ENCODE assay signal across 10 cellular contexts in genomic region chr1:182604835-182605164, GRCh38. TPM values are rescaled to one million over a fixed set of nuclear protein-coding genes. Genes with fewer than 3 reads are reported as not detected.
DNase-seq lines count a peak whose midpoint lies in the region; ATAC-seq and TF ChIP-seq lines count a peak whose summit lies in the region.
"Had no signal": no experiment of that assay in that cellular context is flagged by ENCODE, and none has a peak within 500 bp of the region (broad histone marks: within the 10 kb centered on the region; RNA-seq: fewer than 3 reads in every experiment).

No MANE protein-coding gene starts in this region.

- BruUV-seq in Calu3 (replicated peaks; lab: Mats Ljungman, UMichigan), result no TSS peak
- no TSS peak for BruUV-seq in IMR-90 (replicated peaks; lab: Mats Ljungman, UMichigan)

- H4K8ac ChIP-seq in IMR-90 (ENCODE audit: low read depth in 2 of 2, low read length in 2 of 2), result no peak overlapping the region
- no peak overlapping the region for H4K8ac ChIP-seq in trophoblast cell (ENCODE audit: low read depth, low read length)

- H3K4me1 ChIP-seq in IMR-90 (ENCODE audit: control insufficient read depth, insufficient read depth, low read length) (peaks cover 2% of the 10 kb centered on the region; the same call in 1 of the 2 replicates), trophoblast cell (ENCODE audit: control insufficient read depth in 1 of 2, insufficient read depth in 2 of 2, low read length in 2 of 2) (peaks cover 25 to 29% of the 10 kb centered on the region in 2 experiments)
- peaks cover 23% of the 10 kb centered on the region for H3K4me1 ChIP-seq in effector memory CD4-positive, alpha-beta T cell (ENCODE audit: control insufficient read depth, insufficient read depth, low read length, poor library complexity, severe bottlenecking)

- intact Hi-C loops in Calu3 (cut with micrococcal nuclease; ENCODE audit: unreplicated experiment), result loop anchor here (1.0 kb wide), 1 partner anchor 77 kb away; no protein-coding TSS in a partner anchor
- intact Hi-C loops in IMR-90 (cut with micrococcal nuclease), result loop anchor here (5.0 kb wide), 1 partner anchor 233 kb away; the partner anchor contains the start of gene DHX9
- intact Hi-C loops in left colon (cut with DNase I, micrococcal nuclease), result loop anchor here in 1 of 2 donors (5.0 kb wide), 1 partner anchor 178 kb away; no protein-coding TSS in a partner anchor

- H4K20me1 ChIP-seq in IMR-90 (ENCODE audit: insufficient read depth, low read length), result no peaks in the 10 kb centered on the region

- no peak overlapping the region for H3K56ac ChIP-seq in IMR-90 (ENCODE audit: extremely low read depth, insufficient read depth, low read length)

- no peak overlapping the region for H3K4ac ChIP-seq in IMR-90 (ENCODE audit: low read depth, low read length)
- no peak overlapping the region for H3K4ac ChIP-seq in trophoblast cell (ENCODE audit: low read depth, low read length)

- no peak overlapping the region for H2BK15ac ChIP-seq in IMR-90 (ENCODE audit: low read depth, low read length)

- POLR2A ChIA-PET in IMR-90 (lab: Charles Lee; ENCODE audit: unreplicated experiment), result no interaction called here

- peaks cover 34% of the 10 kb centered on the region for H3K27me3 Mint-ChIP-seq in Calu3 (ENCODE audit: unreplicated experiment)

- H2AK5ac ChIP-seq in IMR-90 (ENCODE audit: low read depth, low read length) (no peak overlapping the region), trophoblast cell (ENCODE audit: low read length) (no peak overlapping the region)

- no peaks in the 10 kb centered on the region for H3K79me1 ChIP-seq in IMR-90 (ENCODE audit: low read depth in 1 of 2, low read length in 2 of 2)
- peaks cover 28% of the 10 kb centered on the region for H3K79me1 ChIP-seq in trophoblast cell (ENCODE audit: low read length)

- dilution Hi-C loops in IMR-90 (cut with HindIII; ENCODE audit: low sequenced_read_pairs, unreplicated experiment), result no loop called here

- H3K9me1 ChIP-seq in IMR-90 (ENCODE audit: insufficient read depth, low read length), result no peaks in the 10 kb centered on the region

- H2BK5ac ChIP-seq in IMR-90 (ENCODE audit: low read depth, low read length, poor library complexity, severe bottlenecking) (no peak overlapping the region), trophoblast cell (ENCODE audit: low read depth, low read length, poor library complexity) (no peak overlapping the region)

- DNase-seq in Calu3 (no peak), IMR-90 (no peak), trophoblast cell (no peak), SHP77 (lab: John Stamatoyannopoulos, UW) (no peak), NCI-H1105 (lab: John Stamatoyannopoulos, UW) (no peak), left colon (no peak)
- no peak for DNase-seq in effector memory CD4-positive, alpha-beta T cell

- H4K91ac ChIP-seq in IMR-90 (ENCODE audit: insufficient read depth, low read depth, low read length), result no peak overlapping the region
- no peak overlapping the region for H4K91ac ChIP-seq in trophoblast cell (ENCODE audit: low read depth, low read length)

- in situ Hi-C loops in IMR-90 (cut with MboI; ENCODE audit: low sequenced_read_pairs), result no loop called here

- H2AK9ac ChIP-seq in IMR-90 (replicated peaks; ENCODE audit: low read depth, low read length, poor library complexity), result no peak overlapping the region

- H2AFZ ChIP-seq in IMR-90 (replicated peaks; ENCODE audit: low read length, poor library complexity) (peak overlapping the region; percentile 91), trophoblast cell (ENCODE audit: insufficient read depth, low read length, poor library complexity) (no peak overlapping the region)

- peaks cover 15% of the 10 kb centered on the region for H3K36me3 Mint-ChIP-seq in Calu3 (ENCODE audit: insufficient read depth, unreplicated experiment)

- no peak for TF ChIP-seq POLR2A in IMR-90 (IDR thresholded peaks at IDR 0.05; ENCODE audit: low read depth, low read length)

- no peak overlapping the region for H3K14ac ChIP-seq in IMR-90 (replicated peaks; ENCODE audit: low read depth, low read length)
- H3K14ac ChIP-seq in trophoblast cell (ENCODE audit: low read length), result no peak overlapping the region

- H3K9ac ChIP-seq in IMR-90 (ENCODE audit: low read depth, low read length), result no peak overlapping the region
- no peak overlapping the region for H3K9ac ChIP-seq in trophoblast cell (ENCODE audit: low read length)

- CTCF ChIA-PET in Calu3 (lab: Charles Lee), result interaction anchor here (0.7 to 14.5 kb wide), 3 partner anchors 9 to 180 kb away, joined by 3 to 226 read pairs (median 10); no protein-coding TSS in a partner anchor
- CTCF ChIA-PET in IMR-90 (lab: Yijun Ruan, JAX), result interaction anchor here (0.9 to 1.9 kb wide), 4 partner anchors 9 to 182 kb away, joined by 3 to 7 read pairs (median 4); no protein-coding TSS in a partner anchor

- H2BK12ac ChIP-seq in trophoblast cell (ENCODE audit: low read length), result no peak overlapping the region

- H4K12ac ChIP-seq in trophoblast cell (ENCODE audit: low read depth, low read length), result no peak overlapping the region

- H3K9me3 ChIP-seq in IMR-90 (ENCODE audit: control insufficient read depth, insufficient read depth, low read length) (no peaks in the 10 kb centered on the region), trophoblast cell (ENCODE audit: insufficient read depth, low read depth, low read length) (peaks cover 3% of the 10 kb centered on the region)
- no peaks in the 10 kb centered on the region for H3K9me3 ChIP-seq in effector memory CD4-positive, alpha-beta T cell (ENCODE audit: control insufficient read depth, low read length)
- H3K9me3 ChIP-seq: adrenal gland had no signal

- H2BK120ac ChIP-seq in IMR-90 (ENCODE audit: low read depth, low read length), result no peak overlapping the region
- H2BK120ac ChIP-seq in trophoblast cell (ENCODE audit: insufficient read depth, low read length, poor library complexity), result no peak overlapping the region

- H3K27ac Mint-ChIP-seq in Calu3 (ENCODE audit: unreplicated experiment), result no peak overlapping the region
- H3K27ac Mint-ChIP-seq: nephron progenitor cell had no signal

- H3K4me3 ChIP-seq in IMR-90 (ENCODE audit: insufficient read depth, low read depth, low read length), result no peak overlapping the region
- H3K4me3 ChIP-seq in effector memory CD4-positive, alpha-beta T cell (ENCODE audit: insufficient read depth, low read depth, low read length, poor library complexity, severe bottlenecking), result peak overlapping the region; percentile 52
- no peak overlapping the region for H3K4me3 ChIP-seq in trophoblast cell (ENCODE audit: low read depth, low read length)

- H3K27ac ChIP-seq in IMR-90 (ENCODE audit: insufficient read depth, low read length), result no peak overlapping the region
- no peak overlapping the region for H3K27ac ChIP-seq in effector memory CD4-positive, alpha-beta T cell (ENCODE audit: insufficient read depth, low read length, poor library complexity, severe bottlenecking)
- H3K27ac ChIP-seq in trophoblast cell (ENCODE audit: low read depth, low read length), result no peak overlapping the region

- ATAC-seq in IMR-90 (ENCODE audit: low read depth) (no peak), GM19023 (IDR thresholded peaks at IDR 0.05; ENCODE audit: unreplicated experiment) (no peak), left colon (no peak)

- no peaks in the 10 kb centered on the region for H3K36me3 ChIP-seq in IMR-90 (ENCODE audit: control insufficient read depth, insufficient read depth, low read length)
- peaks cover 13% of the 10 kb centered on the region for H3K36me3 ChIP-seq in effector memory CD4-positive, alpha-beta T cell (ENCODE audit: control insufficient read depth, insufficient read depth, low read length)
- H3K36me3 ChIP-seq in trophoblast cell (ENCODE audit: control insufficient read depth in 1 of 2, insufficient read depth in 2 of 2, low read length in 2 of 2), result peaks cover 22 to 23% of the 10 kb centered on the region in 2 experiments
- H3K36me3 ChIP-seq: adrenal gland had no signal

- no peaks in the 10 kb centered on the region for H3K9me3 Mint-ChIP-seq in Calu3 (ENCODE audit: low read depth, unreplicated experiment)
- H3K9me3 Mint-ChIP-seq: nephron progenitor cell had no signal

- no peak overlapping the region for H2BK20ac ChIP-seq in IMR-90 (ENCODE audit: low read depth, low read length)

- no peak for TF ChIP-seq CTCF in Calu3 (IDR thresholded peaks at IDR 0.05; ENCODE audit: unreplicated experiment)
- TF ChIP-seq CTCF in IMR-90 (conservative IDR thresholded peaks at IDR 0.05; ENCODE audit: low read depth, low read length), result no peak

- H3K23ac ChIP-seq in IMR-90 (ENCODE audit: low read depth, low read length) (no peak overlapping the region), trophoblast cell (ENCODE audit: low read length) (no peak overlapping the region)

- H3K27me3 ChIP-seq in IMR-90 (ENCODE audit: control insufficient read depth, insufficient read depth, low read length) (peaks cover 13% of the 10 kb centered on the region), trophoblast cell (ENCODE audit: insufficient read depth, low read length) (no peaks in the 10 kb centered on the region)
- no peaks in the 10 kb centered on the region for H3K27me3 ChIP-seq in effector memory CD4-positive, alpha-beta T cell (replicated peaks; ENCODE audit: control insufficient read depth, insufficient read depth, low read length, poor library complexity, severe bottlenecking)
- H3K27me3 ChIP-seq: adrenal gland had no signal

- TF ChIP-seq RAD21 in IMR-90 (IDR thresholded peaks at IDR 0.05; ENCODE audit: low read length), result no peak

- peaks cover 7% of the 10 kb centered on the region for H3K4me1 Mint-ChIP-seq in Calu3 (ENCODE audit: low read depth, unreplicated experiment)

- no peak overlapping the region for H3K18ac ChIP-seq in IMR-90 (ENCODE audit: low read depth, low read length)
- H3K18ac ChIP-seq in trophoblast cell (ENCODE audit: low read length), result no peak overlapping the region

- peak overlapping the region; percentile 92 for H3K4me2 ChIP-seq in IMR-90 (ENCODE audit: low read depth, low read length)
- peak overlapping the region; percentile 76 for H3K4me2 ChIP-seq in trophoblast cell (ENCODE audit: low read length)

- peak overlapping the region; percentile 77 for H3K4me3 Mint-ChIP-seq in Calu3 (ENCODE audit: low read depth, unreplicated experiment)
- H3K4me3 Mint-ChIP-seq: nephron progenitor cell had no signal

- peaks cover 19% of the 10 kb centered on the region for H3K79me2 ChIP-seq in trophoblast cell (ENCODE audit: control insufficient read depth, insufficient read depth, low read length, poor library complexity)

- no CpG with 5 or more reads among the region's 3 CpGs for WGBS in IMR-90 (ENCODE audit: extremely low coverage in 2 of 2, insufficient read length in 1 of 2), 2 experiments
- WGBS in trophoblast cell (ENCODE audit: extremely low coverage, insufficient coverage, insufficient read length), result no CpG with 5 or more reads among the region's 3 CpGs

- H4K5ac ChIP-seq in IMR-90 (ENCODE audit: low read depth, low read length), result no peak overlapping the region

RNA-seq across cellular contexts. Expression of gene RGS16, which starts 0.6 kb away (rescaled TPM):
- total RNA-seq in Calu3 (2022) (1.2 and 1.7 TPM in 2 replicates), IMR-90 (2012; rRNA removed) (0.18 and 0.28 TPM in 2 replicates), left colon (1 to 10 TPM in 1 of 2 donors, under 1 TPM in 1; 0.64 to 1.1 TPM)
- 0.15 and 0.16 TPM in 2 replicates for polyA plus RNA-seq in IMR-90 (2012; rRNA removed)
- polyA plus RNA-seq in IMR-90 (2012; cell fraction: cytosol; rRNA removed), result 0.08 and 0.15 TPM in 2 replicates
- polyA plus RNA-seq in IMR-90 (2012; cell fraction: nucleus; rRNA removed; ENCODE audit: low replicate concordance), result 0.36 and 0.70 TPM in 2 replicates
- polyA plus RNA-seq in trophoblast cell (2013), result 138 and 141 TPM in 2 replicates

RNA-seq across cellular contexts. Expression of gene RNASEL, which starts 15.7 kb away (rescaled TPM):
- total RNA-seq in Calu3 (2022), result 7.0 and 10.0 TPM in 2 replicates
- total RNA-seq in IMR-90 (2012; rRNA removed), result 6.4 and 6.5 TPM in 2 replicates
- 1.8 and 2.5 TPM in 2 replicates for polyA plus RNA-seq in IMR-90 (2012; rRNA removed)
- 0.64 and 0.82 TPM in 2 replicates for polyA plus RNA-seq in IMR-90 (2012; cell fraction: cytosol; rRNA removed)
- 0.58 and 2.8 TPM in 2 replicates for polyA plus RNA-seq in IMR-90 (2012; cell fraction: nucleus; rRNA removed; ENCODE audit: low replicate concordance)
- polyA plus RNA-seq in trophoblast cell (2013), result 1.2 and 1.4 TPM in 2 replicates
- 10 to 100 TPM; 13.2 to 22.3 TPM for total RNA-seq in left colon
